ENCODE assay signal across 16 cellular contexts in the genomic region with DNA sequence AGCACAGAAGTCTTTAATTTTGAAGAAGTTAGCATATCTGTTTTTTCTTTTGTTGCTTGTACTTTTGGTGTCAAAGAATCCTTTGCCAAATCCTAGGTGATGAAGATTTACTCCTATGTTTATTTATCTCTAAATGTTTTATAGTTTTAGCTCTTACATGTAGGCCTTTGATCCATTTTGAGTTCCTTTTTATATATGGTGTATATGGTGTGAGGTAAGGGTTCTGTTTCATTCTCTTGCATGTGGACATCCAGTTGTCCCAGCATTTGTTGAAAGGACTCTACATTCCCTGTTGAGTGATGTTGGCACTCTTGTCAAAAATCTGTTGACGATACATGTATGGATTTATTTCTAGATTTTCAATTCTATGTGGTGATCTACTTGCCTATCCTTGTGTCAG.
DNase-seq lines count a peak whose midpoint lies in the region; ATAC-seq and TF ChIP-seq lines count a peak whose summit lies in the region.
"Had no signal": no experiment of that assay in that cellular context is flagged by ENCODE, and none has a peak within 500 bp of the region (broad histone marks: within the 10 kb centered on the region; RNA-seq: fewer than 3 reads in every experiment).

No MANE protein-coding gene starts in this region.

- WGBS in stomach, 5 donors, result 94 to 100% (median 96%) methylated on average over 1 of the region's 1 CpG

- H3K4me3 Mint-ChIP-seq in activated CD4-positive, alpha-beta T cell treated with anti-CD3 and anti-CD28 coated beads, Interleukin-2, amount 10 ng/mL, durations not matched to agents 24 days and 14 days, result no peak overlapping the region
- no peak overlapping the region for H3K4me3 Mint-ChIP-seq in stimulated activated naive CD8-positive, alpha-beta T cell treated with anti-CD3 and anti-CD28 coated beads, Interleukin-15, Interleukin-2, amounts not matched to agents 100 ng/mL and 50 ng/mL, for 24 hours
- H3K4me3 Mint-ChIP-seq in stimulated activated naive CD8-positive, alpha-beta T cell treated with anti-CD3 and anti-CD28 coated beads, Interleukin-15, amount 100 ng/mL, for 72 hours, result no peak overlapping the region
- H3K4me3 Mint-ChIP-seq in effector memory CD8-positive, alpha-beta T cell, result no peak overlapping the region

- H3K27ac Mint-ChIP-seq in activated CD4-positive, alpha-beta T cell treated with anti-CD3 and anti-CD28 coated beads, Interleukin-2, amount 10 ng/mL, durations not matched to agents 24 days and 14 days, result peak overlapping the region; percentile 48
- H3K27ac Mint-ChIP-seq in stimulated activated naive CD8-positive, alpha-beta T cell treated with anti-CD3 and anti-CD28 coated beads, Interleukin-15, Interleukin-2, amounts not matched to agents 100 ng/mL and 50 ng/mL, for 24 hours, result peak overlapping the region; percentile 59
- H3K27ac Mint-ChIP-seq in stimulated activated naive CD8-positive, alpha-beta T cell treated with anti-CD3 and anti-CD28 coated beads, Interleukin-15, amount 100 ng/mL, for 72 hours, result peak overlapping the region in 1 of 2 donors; percentile 86
- peak overlapping the region; percentile 53 to 63 for H3K27ac Mint-ChIP-seq in effector memory CD8-positive, alpha-beta T cell

- H3K4me1 Mint-ChIP-seq in activated CD4-positive, alpha-beta T cell treated with anti-CD3 and anti-CD28 coated beads, Interleukin-2, amount 10 ng/mL, durations not matched to agents 24 days and 14 days, result peaks cover 14% of the 10 kb centered on the region
- peaks cover 5% of the 10 kb centered on the region for H3K4me1 Mint-ChIP-seq in stimulated activated naive CD8-positive, alpha-beta T cell treated with anti-CD3 and anti-CD28 coated beads, Interleukin-15, Interleukin-2, amounts not matched to agents 100 ng/mL and 50 ng/mL, for 24 hours (ENCODE audit: low read depth)
- peaks cover under 1% of the 10 kb centered on the region for H3K4me1 Mint-ChIP-seq in stimulated activated naive CD8-positive, alpha-beta T cell treated with anti-CD3 and anti-CD28 coated beads, Interleukin-15, amount 100 ng/mL, for 72 hours
- peaks cover 2 to 11% of the 10 kb centered on the region in 2 donors for H3K4me1 Mint-ChIP-seq in effector memory CD8-positive, alpha-beta T cell (ENCODE audit: low read depth in 2 of 2)

- intact Hi-C loops in activated CD4-positive, alpha-beta T cell treated with anti-CD3 and anti-CD28 coated beads, Interleukin-2, amount 10 ng/mL, durations not matched to agents 24 days and 14 days (cut with micrococcal nuclease), result no loop called here
- intact Hi-C loops in stomach (cut with DNase I; ENCODE audit: low total_unique reads) (no loop called here), colonic mucosa (cut with DNase I) (no loop called here)

- no peaks in the 10 kb centered on the region for H3K27me3 Mint-ChIP-seq in activated CD4-positive, alpha-beta T cell treated with anti-CD3 and anti-CD28 coated beads, Interleukin-2, amount 10 ng/mL, durations not matched to agents 24 days and 14 days
- H3K27me3 Mint-ChIP-seq in stimulated activated naive CD8-positive, alpha-beta T cell treated with anti-CD3 and anti-CD28 coated beads, Interleukin-15, Interleukin-2, amounts not matched to agents 100 ng/mL and 50 ng/mL, for 24 hours, result no peaks in the 10 kb centered on the region
- H3K27me3 Mint-ChIP-seq in stimulated activated naive CD8-positive, alpha-beta T cell treated with anti-CD3 and anti-CD28 coated beads, Interleukin-15, amount 100 ng/mL, for 72 hours, result no peaks in the 10 kb centered on the region
- no peaks in the 10 kb centered on the region for H3K27me3 Mint-ChIP-seq in effector memory CD8-positive, alpha-beta T cell

- no peaks in the 10 kb centered on the region for H3K9me3 Mint-ChIP-seq in activated CD4-positive, alpha-beta T cell treated with anti-CD3 and anti-CD28 coated beads, Interleukin-2, amount 10 ng/mL, durations not matched to agents 24 days and 14 days
- peaks cover 4% of the 10 kb centered on the region for H3K9me3 Mint-ChIP-seq in stimulated activated naive CD8-positive, alpha-beta T cell treated with anti-CD3 and anti-CD28 coated beads, Interleukin-15, Interleukin-2, amounts not matched to agents 100 ng/mL and 50 ng/mL, for 24 hours
- H3K9me3 Mint-ChIP-seq in stimulated activated naive CD8-positive, alpha-beta T cell treated with anti-CD3 and anti-CD28 coated beads, Interleukin-15, amount 100 ng/mL, for 72 hours, result no peaks in the 10 kb centered on the region
- no peaks in the 10 kb centered on the region for H3K9me3 Mint-ChIP-seq in effector memory CD8-positive, alpha-beta T cell

- H3K36me3 Mint-ChIP-seq in activated CD4-positive, alpha-beta T cell treated with anti-CD3 and anti-CD28 coated beads, Interleukin-2, amount 10 ng/mL, durations not matched to agents 24 days and 14 days (ENCODE audit: low read depth), result peaks cover 80% of the 10 kb centered on the region
- peaks cover 88% of the 10 kb centered on the region for H3K36me3 Mint-ChIP-seq in stimulated activated naive CD8-positive, alpha-beta T cell treated with anti-CD3 and anti-CD28 coated beads, Interleukin-15, Interleukin-2, amounts not matched to agents 100 ng/mL and 50 ng/mL, for 24 hours (ENCODE audit: low read depth)
- peaks cover 100% of the 10 kb centered on the region for H3K36me3 Mint-ChIP-seq in effector memory CD8-positive, alpha-beta T cell (ENCODE audit: insufficient read depth)

- TF ChIP-seq CTCF in stomach (IDR thresholded peaks at IDR 0.05) (no peak), colonic mucosa (IDR thresholded peaks at IDR 0.05) (no peak)

- H3K9me3 ChIP-seq in stomach (no peaks in the 10 kb centered on the region), colonic mucosa (no peaks in the 10 kb centered on the region)

- no peak for TF ChIP-seq POLR2A in stomach (IDR thresholded peaks at IDR 0.05)

- no peak for ATAC-seq in stimulated activated naive CD8-positive, alpha-beta T cell treated with anti-CD3 and anti-CD28 coated beads, Interleukin-15, amount 100 ng/mL, for 72 hours
- ATAC-seq in effector memory CD8-positive, alpha-beta T cell (replicated peaks), result no peak

- no peaks in the 10 kb centered on the region for H3K4me1 ChIP-seq in stomach
- H3K4me1 ChIP-seq in colonic mucosa, result no peaks in the 10 kb centered on the region

- H3K27me3 ChIP-seq in stomach (no peaks in the 10 kb centered on the region), colonic mucosa (no peaks in the 10 kb centered on the region)

- no peak for TF ChIP-seq EP300 in stomach (IDR thresholded peaks at IDR 0.05)

- H3K9ac ChIP-seq in colonic mucosa (ENCODE audit: low read depth in 2 of 2, low read length in 2 of 2), result no peak overlapping the region

- H3K27ac ChIP-seq in stomach, result no peak overlapping the region
- H3K27ac ChIP-seq in colonic mucosa, result no peak overlapping the region

- H3K36me3 ChIP-seq in stomach (peaks cover 31 to 100% (median 99%) of the 10 kb centered on the region in 4 donors), colonic mucosa (peaks cover 20% of the 10 kb centered on the region)

- no peak overlapping the region for H3K4me3 ChIP-seq in stomach
- H3K4me3 ChIP-seq in colonic mucosa, result no peak overlapping the region

- no peak for DNase-seq in activated CD4-positive, alpha-beta T cell treated with anti-CD3 and anti-CD28 coated beads, Interleukin-2, amount 10 ng/mL, durations not matched to agents 24 days and 14 days
- DNase-seq in activated CD4-positive, alpha-beta T cell treated with anti-CD3 and anti-CD28 coated beads for 1 hour, result no peak
- no peak for DNase-seq in stimulated activated naive CD8-positive, alpha-beta T cell treated with anti-CD3 and anti-CD28 coated beads, Interleukin-15, amount 100 ng/mL, for 72 hours
- no peak for DNase-seq in effector memory CD8-positive, alpha-beta T cell
- DNase-seq in stomach (no peak), colonic mucosa (no peak)
- DNase-seq: C1 segment of cervical spinal cord, COR-L47, EL, GOT3, NCI-H1105 treated with DMSO at 0.1 percent for 48 hours, NCI-H1694 treated with DMSO at 0.1 percent for 48 hours, NCI-H2107, NCI-H226, NCI-H524 treated with DMSO at 0.1 percent for 48 hours had no signal
